In genomic region chrX:147917700-147918694, GRCh38 we compare ENCODE assay signal across 8 cellular contexts. TPM values are rescaled to one million over a fixed set of nuclear protein-coding genes. Genes with fewer than 3 reads are reported as not detected.
DNase-seq lines count a peak whose midpoint lies in the region; ATAC-seq, FAIRE-seq and TF ChIP-seq lines count a peak whose summit lies in the region.

No MANE protein-coding gene starts in this region.

- H3K4me3 Mint-ChIP-seq in activated CD4-positive, alpha-beta T cell treated with anti-CD3 and anti-CD28 coated beads, Interleukin-2, amount 10 ng/mL, durations not matched to agents 24 days and 14 days = peak overlapping the region; percentile 74
- peak overlapping the region; percentile 32 for H3K4me3 Mint-ChIP-seq in natural killer cell

- no peak for FAIRE-seq in pancreas (lab: Jason Lieb, UNC)

- ATAC-seq in HG02884 (IDR thresholded peaks at IDR 0.05; ENCODE audit: unreplicated experiment) = peak; percentile 88
- ATAC-seq in natural killer cell = peak; percentile 68 to 84 (median 81)
- ATAC-seq in pancreas = no peak

- H3K9me3 Mint-ChIP-seq in activated CD4-positive, alpha-beta T cell treated with anti-CD3 and anti-CD28 coated beads, Interleukin-2, amount 10 ng/mL, durations not matched to agents 24 days and 14 days = no peaks in the 10 kb centered on the region
- H3K9me3 Mint-ChIP-seq in natural killer cell = no peaks in the 10 kb centered on the region

- no peak overlapping the region for H3K27ac ChIP-seq in pancreas

- H3K27me3 Mint-ChIP-seq in activated CD4-positive, alpha-beta T cell treated with anti-CD3 and anti-CD28 coated beads, Interleukin-2, amount 10 ng/mL, durations not matched to agents 24 days and 14 days = no peaks in the 10 kb centered on the region
- no peaks in the 10 kb centered on the region for H3K27me3 Mint-ChIP-seq in natural killer cell (ENCODE audit: low read depth in 2 of 2)

- peaks cover 41% of the 10 kb centered on the region for H3K4me1 Mint-ChIP-seq in activated CD4-positive, alpha-beta T cell treated with anti-CD3 and anti-CD28 coated beads, Interleukin-2, amount 10 ng/mL, durations not matched to agents 24 days and 14 days
- peaks cover 48 to 50% of the 10 kb centered on the region in 2 donors for H3K4me1 Mint-ChIP-seq in natural killer cell

- H3K4me3 ChIP-seq in pancreas = no peak overlapping the region

- peaks cover 0 to 5% (median 0%) of the 10 kb centered on the region in 3 donors for H3K4me1 ChIP-seq in pancreas

- H3K36me3 Mint-ChIP-seq in activated CD4-positive, alpha-beta T cell treated with anti-CD3 and anti-CD28 coated beads, Interleukin-2, amount 10 ng/mL, durations not matched to agents 24 days and 14 days (ENCODE audit: low read depth) = peaks cover 5% of the 10 kb centered on the region
- H3K36me3 Mint-ChIP-seq in natural killer cell = no peaks in the 10 kb centered on the region

- peak overlapping the region; percentile 86 for H3K27ac Mint-ChIP-seq in activated CD4-positive, alpha-beta T cell treated with anti-CD3 and anti-CD28 coated beads, Interleukin-2, amount 10 ng/mL, durations not matched to agents 24 days and 14 days
- peak overlapping the region; percentile 87 to 92 for H3K27ac Mint-ChIP-seq in natural killer cell

- H3K27me3 ChIP-seq in pancreas = no peaks in the 10 kb centered on the region

- H3K9me3 ChIP-seq in pancreas = no peaks in the 10 kb centered on the region

- no peak for TF ChIP-seq CTCF in natural killer cell (IDR thresholded peaks at IDR 0.05)
- no peak for TF ChIP-seq CTCF in pancreas (IDR thresholded peaks at IDR 0.05)

- no peaks in the 10 kb centered on the region for H3K36me3 ChIP-seq in pancreas

- 55 to 68% methylated on average over 10 of the region's 10 CpGs for WGBS in pancreas, 2 donors

- DNase-seq in activated CD4-positive, alpha-beta T cell treated with anti-CD3 and anti-CD28 coated beads, Interleukin-2, amount 10 ng/mL, durations not matched to agents 24 days and 14 days = peak; percentile 68
- DNase-seq in activated CD4-positive, alpha-beta T cell treated with anti-CD3 and anti-CD28 coated beads, Interleukin-2, amount 50 U/mL, for 4 hours = no peak
- peak in 3 of 5 experiments; percentile 3 to 86 (median 36) for DNase-seq in T-helper 2 cell
- no peak for DNase-seq in natural killer cell
- no peak for DNase-seq in HuH-7.5 (ENCODE audit: low spot score)
- no peak for DNase-seq in pancreas
- no peak for DNase-seq in hippocampal formation (lab: John Stamatoyannopoulos, UW)

- intact Hi-C loops in activated CD4-positive, alpha-beta T cell treated with anti-CD3 and anti-CD28 coated beads, Interleukin-2, amount 10 ng/mL, durations not matched to agents 24 days and 14 days (cut with micrococcal nuclease) = loop anchor here (10.0 kb wide), 1 partner anchor 467 kb away; no protein-coding TSS in a partner anchor
- intact Hi-C loops in natural killer cell (cut with micrococcal nuclease) = loop anchor here (10.0 kb wide), 1 partner anchor 1597 kb away; no protein-coding TSS in a partner anchor
- intact Hi-C loops in pancreas (cut with DNase I) = no loop called here

RNA-seq across cellular contexts. Expression of gene FMR1, which starts 6.3 kb away (rescaled TPM):
- 36.0 and 37.3 TPM in 2 replicates for total RNA-seq in activated CD4-positive, alpha-beta T cell treated with anti-CD3 and anti-CD28 coated beads, Interleukin-2, amount 10 ng/mL, durations not matched to agents 24 days and 14 days
- total RNA-seq in natural killer cell (100 to 1,000 TPM; 124 to 147 (median 127) TPM), pancreas (10 to 100 TPM; 11.8 to 25.5 (median 15.4) TPM)
- 10 to 100 TPM; 11.6 to 16.9 TPM for polyA plus RNA-seq in pancreas

Comparison
In these comparisons a context has a peak if more than half of its experiments do, and no peak if none do; other contexts are left out.
1. DNase-seq: peak in activated CD4-positive, alpha-beta T cell treated with anti-CD3 and anti-CD28 coated beads, Interleukin-2, amount 10 ng/mL, durations not matched to agents 24 days and 14 days (single experiment) and T-helper 2 cell (3 of 5); none in activated CD4-positive, alpha-beta T cell treated with anti-CD3 and anti-CD28 coated beads, Interleukin-2, amount 50 U/mL, for 4 hours (0 of 2), natural killer cell (single experiment), HuH-7.5 (single experiment), pancreas (0 of 6) and hippocampal formation (0 of 2).
2. ATAC-seq: peak in HG02884 (single experiment) and natural killer cell (3 of 3); none in pancreas (0 of 4).
3. intact Hi-C loops: an anchor here in activated CD4-positive, alpha-beta T cell treated with anti-CD3 and anti-CD28 coated beads, Interleukin-2, amount 10 ng/mL, durations not matched to agents 24 days and 14 days (10.0 kb wide) and natural killer cell (10.0 kb wide); none called in pancreas.